Comparison of ENCODE assay signal across 9 cellular contexts in genomic region chr20:38426006-38426405, GRCh38. TPM values are rescaled to one million over a fixed set of nuclear protein-coding genes. Genes with fewer than 3 reads are reported as not detected.
DNase-seq lines count a peak whose midpoint lies in the region; ATAC-seq, FAIRE-seq and TF ChIP-seq lines count a peak whose summit lies in the region.
"Had no signal": no experiment of that assay in that cellular context is flagged by ENCODE, and none has a peak within 500 bp of the region (broad histone marks: within the 10 kb centered on the region; RNA-seq: fewer than 3 reads in every experiment).

No MANE protein-coding gene starts in this region.

- TF ChIP-seq CTCF in HFFc6 (IDR thresholded peaks at IDR 0.05), result no peak

- FAIRE-seq in GM19239 (lab: Jason Lieb, UNC), result no peak

- peak overlapping the region; percentile 7; the same call in 1 of the 2 replicates for H3K4me3 Mint-ChIP-seq in HFFc6
- no peak overlapping the region for H3K4me3 Mint-ChIP-seq in activated naive CD8-positive, alpha-beta T cell treated with anti-CD3 and anti-CD28 coated beads, Interleukin-2, amount 50 U/mL, for 24 hours

- ATAC-seq in activated naive CD8-positive, alpha-beta T cell treated with anti-CD3 and anti-CD28 coated beads, Interleukin-2, amount 50 U/mL, for 24 hours, result peak; percentile 90
- ATAC-seq in GM19324 (IDR thresholded peaks at IDR 0.05; ENCODE audit: low FRiP score, unreplicated experiment), result no peak
- ATAC-seq in GM18909 (IDR thresholded peaks at IDR 0.05; ENCODE audit: poor library complexity, unreplicated experiment), result no peak

- no peaks in the 10 kb centered on the region for H3K9me3 Mint-ChIP-seq in HFFc6
- H3K9me3 Mint-ChIP-seq in activated naive CD8-positive, alpha-beta T cell treated with anti-CD3 and anti-CD28 coated beads, Interleukin-2, amount 50 U/mL, for 24 hours, result no peaks in the 10 kb centered on the region
- H3K9me3 Mint-ChIP-seq: activated T-helper 2 cell treated with anti-CD3 and anti-CD28 coated beads, Interferon-gamma antibody, Interleukin-2, Interleukin-4, amounts not matched to agents 10 μg/mL and 5 μg/mL and 100 μg/mL, durations not matched to agents 14 hours and 24 hours and 36 hours had no signal

- peaks cover 46% of the 10 kb centered on the region for H3K4me1 Mint-ChIP-seq in HFFc6 (ENCODE audit: low read depth)
- peaks cover 59% of the 10 kb centered on the region for H3K4me1 Mint-ChIP-seq in activated naive CD8-positive, alpha-beta T cell treated with anti-CD3 and anti-CD28 coated beads, Interleukin-2, amount 50 U/mL, for 24 hours

- peak overlapping the region; percentile 73 for H3K27ac Mint-ChIP-seq in HFFc6
- H3K27ac Mint-ChIP-seq in activated naive CD8-positive, alpha-beta T cell treated with anti-CD3 and anti-CD28 coated beads, Interleukin-2, amount 50 U/mL, for 24 hours, result peak overlapping the region; percentile 62
- H3K27ac Mint-ChIP-seq: activated T-helper 2 cell treated with anti-CD3 and anti-CD28 coated beads, Interferon-gamma antibody, Interleukin-2, Interleukin-4, amounts not matched to agents 10 μg/mL and 5 μg/mL and 100 μg/mL, durations not matched to agents 14 hours and 24 hours and 36 hours had no signal

- peaks cover 59% of the 10 kb centered on the region for H3K36me3 Mint-ChIP-seq in HFFc6 (ENCODE audit: low read depth)
- H3K36me3 Mint-ChIP-seq in activated naive CD8-positive, alpha-beta T cell treated with anti-CD3 and anti-CD28 coated beads, Interleukin-2, amount 50 U/mL, for 24 hours (ENCODE audit: low read depth), result peaks cover 90% of the 10 kb centered on the region

- H3K27me3 Mint-ChIP-seq in HFFc6 (ENCODE audit: insufficient read depth), result no peaks in the 10 kb centered on the region; the same call in 1 of the 2 replicates
- no peaks in the 10 kb centered on the region for H3K27me3 Mint-ChIP-seq in activated naive CD8-positive, alpha-beta T cell treated with anti-CD3 and anti-CD28 coated beads, Interleukin-2, amount 50 U/mL, for 24 hours

- peak; percentile 98 for DNase-seq in AG08395 (ENCODE audit: low spot score)
- peak; percentile 92 for DNase-seq in HFFc6
- DNase-seq in activated naive CD8-positive, alpha-beta T cell treated with anti-CD3 and anti-CD28 coated beads, Interleukin-2, amount 50 U/mL, for 24 hours, result peak; percentile 35
- peak; percentile 13 to 84 for DNase-seq in lung microvascular endothelial cell (ENCODE audit: low read depth in 2 of 2)
- DNase-seq in HuH-7 (ENCODE audit: low spot score), result no peak
- DNase-seq in GM19239 (ENCODE audit: insufficient read length, low spot score), result no peak

RNA-seq across cellular contexts. Expression of gene SNHG17, which starts 9.1 kb away (rescaled TPM):
- total RNA-seq in HFFc6 (2021; fragmentation: NEBNext Ultra II Directional; extraction: Animal tissue kit (Norgen Biotek cat#: 25700)), result 10 to 100 TPM; 29.6 to 45.4 (median 32.0) TPM
- total RNA-seq in lung microvascular endothelial cell, result 3.1 and 4.0 TPM in 2 replicates

RNA-seq across cellular contexts. Expression of gene RALGAPB, which starts 46.6 kb away (rescaled TPM):
- total RNA-seq in HFFc6 (2021; fragmentation: NEBNext Ultra II Directional; extraction: Animal tissue kit (Norgen Biotek cat#: 25700)), result 10 to 100 TPM; 23.4 to 29.5 (median 26.7) TPM
- total RNA-seq in lung microvascular endothelial cell, result 13.9 and 14.8 TPM in 2 replicates

Comparison
In these comparisons a context has a peak if more than half of its experiments do, and no peak if none do; other contexts are left out.
1. DNase-seq: peak in AG08395 (single experiment), HFFc6 (single experiment), activated naive CD8-positive, alpha-beta T cell treated with anti-CD3 and anti-CD28 coated beads, Interleukin-2, amount 50 U/mL, for 24 hours (single experiment) and lung microvascular endothelial cell (2 of 2); none in HuH-7 (single experiment) and GM19239 (single experiment).